In the genomic region with DNA sequence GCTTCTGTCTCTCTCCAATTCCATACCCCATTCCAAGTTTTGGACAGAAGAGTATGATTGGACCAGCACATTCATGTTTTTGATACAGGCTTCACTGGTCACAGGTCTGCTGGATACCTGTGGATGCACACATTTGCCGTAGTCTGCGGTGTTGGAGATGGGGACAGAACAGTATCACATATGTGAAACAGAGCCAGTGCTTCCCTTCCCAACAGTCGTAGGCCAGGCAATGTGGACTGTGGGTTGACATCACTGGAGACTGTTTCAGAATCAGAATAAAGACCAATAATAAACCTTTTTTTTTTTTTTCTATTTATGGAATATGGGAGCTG, we compare ENCODE assay signal across 1 cellular context.
TF ChIP-seq lines count a peak whose summit lies in the region.

No MANE protein-coding gene starts in this region.

TF ChIP-seq in endothelial cell of umbilical vein, 7 proteins besides CTCF, POLR2A, EP300 and RAD21 (continued from another document):
- TF ChIP-seq GATA2 (IDR thresholded peaks at IDR 0.05; ENCODE audit: insufficient read depth, insufficient read length, low read depth, low read length), result no peak
- no peak for TF ChIP-seq POLR2AphosphoS5 (IDR thresholded peaks at IDR 0.05; ENCODE audit: insufficient read depth, low read depth, low read length)
- no peak for TF ChIP-seq JUN (IDR thresholded peaks at IDR 0.05; ENCODE audit: borderline replicate concordance, insufficient read depth, insufficient read length, low read depth)
